In the genomic region with DNA sequence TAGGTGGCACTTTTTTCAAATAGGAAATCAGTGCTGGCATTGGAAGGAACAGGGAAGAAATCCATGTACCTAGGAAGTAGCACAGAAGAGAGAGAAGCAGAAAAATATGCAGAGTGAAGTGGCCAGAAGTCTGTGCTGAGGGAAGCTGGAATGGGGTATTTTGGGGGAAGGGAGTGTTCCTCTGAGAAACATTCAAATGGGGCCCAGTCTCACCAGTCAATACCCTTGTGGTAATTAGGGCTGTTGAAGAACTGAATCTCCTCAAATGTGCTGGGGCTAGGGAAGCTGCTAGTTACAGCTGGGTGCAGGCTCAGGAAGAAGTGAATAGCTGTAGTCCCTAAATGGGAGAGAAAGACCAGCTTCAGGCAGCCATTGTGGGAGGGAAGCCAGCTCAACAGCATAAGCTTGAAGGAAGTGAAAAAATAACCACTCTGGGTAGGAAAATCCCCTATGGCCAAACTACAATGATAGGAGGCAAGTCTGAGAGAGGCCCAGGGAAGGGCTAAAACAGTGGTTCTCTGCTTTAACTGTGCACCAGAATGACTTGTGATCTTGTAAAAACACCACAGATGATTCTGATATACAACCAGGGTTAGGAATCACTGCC, we compare ENCODE assay signal across 13 cellular contexts. TPM values are rescaled to one million over a fixed set of nuclear protein-coding genes. Genes with fewer than 3 reads are reported as not detected.
A peak's percentile ranks its signal among the peaks of the same experiment; 100 is the strongest.
DNase-seq lines count a peak whose midpoint lies in the region; ATAC-seq, FAIRE-seq and TF ChIP-seq lines count a peak whose summit lies in the region.
"Had no signal": no experiment of that assay in that cellular context is flagged by ENCODE, and none has a peak within 500 bp of the region (broad histone marks: within the 10 kb centered on the region; RNA-seq: fewer than 3 reads in every experiment).

No MANE protein-coding gene starts in this region.

- no peak overlapping the region for H3K9ac ChIP-seq in GM23248

- no peak for TF ChIP-seq POLR2A in erythroblast (IDR thresholded peaks at IDR 0.05; ENCODE audit: low read length)

- CTCF ChIA-PET in CD8-positive, alpha-beta T cell (lab: Charles Lee) = interaction anchor here (1.6 kb wide), 1 partner anchor 35 kb away, joined by 3 read pairs; no protein-coding TSS in a partner anchor

- no peaks in the 10 kb centered on the region for H3K9me2 ChIP-seq in GM23248 (ENCODE audit: insufficient read depth)

- H3F3A ChIP-seq in GM23248 (ENCODE audit: insufficient read depth) = peaks cover 20% of the 10 kb centered on the region

- TF ChIP-seq CTCF in CD8-positive, alpha-beta T cell (IDR thresholded peaks at IDR 0.05) = no peak

- no peaks in the 10 kb centered on the region for H3K9me3 Mint-ChIP-seq in CD8-positive, alpha-beta T cell
- H3K9me3 Mint-ChIP-seq in effector memory CD8-positive, alpha-beta T cell = no peaks in the 10 kb centered on the region

- no peak overlapping the region for H3K4me3 ChIP-seq in CD8-positive, alpha-beta T cell (ENCODE audit: low read depth, low read length)
- H3K4me3 ChIP-seq in H7 (ENCODE audit: insufficient read depth, low read depth, low read length) = no peak overlapping the region
- no peak overlapping the region for H3K4me3 ChIP-seq in GM23248
- H3K4me3 ChIP-seq: HAP-1 had no signal

- POLR2A ChIA-PET in CD8-positive, alpha-beta T cell (lab: Charles Lee) = interaction anchor here (0.9 kb wide), 1 partner anchor 22 kb away, joined by 3 read pairs; no protein-coding TSS in a partner anchor

- peaks cover 23% of the 10 kb centered on the region for H3K79me2 ChIP-seq in GM23248 (ENCODE audit: insufficient read depth)

- no peak for DNase-seq in CD8-positive, alpha-beta T cell
- DNase-seq in GM19239 (ENCODE audit: insufficient read length, low spot score) (no peak), H7 (no peak), GM23248 (no peak), erythroblast (lab: John Stamatoyannopoulos, UW) (no peak), NCI-H748 treated with DMSO at 0.1 percent for 48 hours (lab: John Stamatoyannopoulos, UW) (no peak)
- no peak for DNase-seq in effector memory CD8-positive, alpha-beta T cell
- DNase-seq: foreskin keratinocyte, KBM-7, mesendoderm, NCI-H526 had no signal

- no peak overlapping the region for H3K4me2 ChIP-seq in GM23248 (ENCODE audit: unreplicated experiment)

- H3K27ac ChIP-seq in CD8-positive, alpha-beta T cell (ENCODE audit: low read depth, low read length) = no peak overlapping the region
- no peak overlapping the region for H3K27ac ChIP-seq in GM23248
- H3K27ac ChIP-seq: foreskin keratinocyte had no signal

- in situ Hi-C loops in GM23248 (cut with MboI) = no loop called here

- peak overlapping the region; percentile 41 for H3K27ac Mint-ChIP-seq in CD8-positive, alpha-beta T cell
- H3K27ac Mint-ChIP-seq in effector memory CD8-positive, alpha-beta T cell = peak overlapping the region; percentile 56 to 76

- peak; percentile 83 for FAIRE-seq in GM19239 (lab: Jason Lieb, UNC)

- peaks cover 29% of the 10 kb centered on the region for H3K4me1 ChIP-seq in CD8-positive, alpha-beta T cell (ENCODE audit: insufficient read depth, low read length)
- H3K4me1 ChIP-seq in GM23248 (ENCODE audit: insufficient read depth) = no peaks in the 10 kb centered on the region
- H3K4me1 ChIP-seq: foreskin keratinocyte, HAP-1 had no signal

- peaks cover 39% of the 10 kb centered on the region for H3K4me1 Mint-ChIP-seq in CD8-positive, alpha-beta T cell (ENCODE audit: low read depth)
- H3K4me1 Mint-ChIP-seq in effector memory CD8-positive, alpha-beta T cell (ENCODE audit: low read depth in 2 of 2) = peaks cover 24 to 31% of the 10 kb centered on the region in 2 donors

- H3K4me3 Mint-ChIP-seq in CD8-positive, alpha-beta T cell = no peak overlapping the region
- H3K4me3 Mint-ChIP-seq in effector memory CD8-positive, alpha-beta T cell = no peak overlapping the region

- peaks cover 86% of the 10 kb centered on the region for H3K36me3 Mint-ChIP-seq in CD8-positive, alpha-beta T cell
- H3K36me3 Mint-ChIP-seq in effector memory CD8-positive, alpha-beta T cell (ENCODE audit: insufficient read depth) = peaks cover 87% of the 10 kb centered on the region

- H4K20me1 ChIP-seq in GM23248 (ENCODE audit: insufficient read depth) = no peaks in the 10 kb centered on the region

- no peaks in the 10 kb centered on the region for H3K27me3 ChIP-seq in CD8-positive, alpha-beta T cell (ENCODE audit: insufficient read depth, low read length)
- H3K27me3 ChIP-seq in H7 (ENCODE audit: control insufficient read depth, insufficient read depth, low read length) (no peaks in the 10 kb centered on the region), GM23248 (replicated peaks; ENCODE audit: insufficient read depth) (no peaks in the 10 kb centered on the region)
- H3K27me3 ChIP-seq: foreskin keratinocyte had no signal

- peaks cover 73% of the 10 kb centered on the region for H3K36me3 ChIP-seq in CD8-positive, alpha-beta T cell (ENCODE audit: insufficient read depth, low read length)
- H3K36me3 ChIP-seq in H7 (replicated peaks; ENCODE audit: control insufficient read depth, insufficient read depth, low read length) = peaks cover 39% of the 10 kb centered on the region
- peaks cover 51% of the 10 kb centered on the region for H3K36me3 ChIP-seq in GM23248 (ENCODE audit: low read depth)

- intact Hi-C loops in CD8-positive, alpha-beta T cell (cut with DNase I, micrococcal nuclease) = loop anchor here in 1 of 2 experiments (2.0 kb wide), 1 partner anchor 305 kb away; no protein-coding TSS in a partner anchor

- no peak overlapping the region for H2AFZ ChIP-seq in GM23248

- no peaks in the 10 kb centered on the region for H3K27me3 Mint-ChIP-seq in CD8-positive, alpha-beta T cell (ENCODE audit: low read depth)
- no peaks in the 10 kb centered on the region for H3K27me3 Mint-ChIP-seq in effector memory CD8-positive, alpha-beta T cell

- no peak for ATAC-seq in CD8-positive, alpha-beta T cell
- ATAC-seq in HG03378 (IDR thresholded peaks at IDR 0.05; ENCODE audit: unreplicated experiment) = peak; percentile 75
- no peak for ATAC-seq in effector memory CD8-positive, alpha-beta T cell (replicated peaks)
- ATAC-seq: foreskin keratinocyte had no signal

- H3K9me3 ChIP-seq in CD8-positive, alpha-beta T cell (ENCODE audit: low read length) = no peaks in the 10 kb centered on the region
- H3K9me3 ChIP-seq in GM23248 (ENCODE audit: low read depth) = no peaks in the 10 kb centered on the region
- H3K9me3 ChIP-seq: HAP-1 had no signal

RNA-seq across cellular contexts. Expression of gene NDST2, which starts 7.6 kb away (rescaled TPM):
- 100 to 1,000 TPM; 152 to 154 TPM for total RNA-seq in CD8-positive, alpha-beta T cell
- total RNA-seq in H7 (2014; rRNA removed; shearing (Covaris generic)) = 26.0 and 31.6 TPM in 2 replicates
- 26.8 and 50.0 TPM in 2 replicates for total RNA-seq in GM23248 (2014; rRNA removed; shearing (Covaris generic))
- 27.4 and 30.9 TPM in 2 replicates for polyA plus RNA-seq in GM23248 (2016; fragmentation: Nextera tagmentation; extraction: Ambion mirVana)

RNA-seq across cellular contexts. Expression of gene ZSWIM8, which starts 18.4 kb away (rescaled TPM):
- 10 to 100 TPM; 68.2 to 72.4 TPM for total RNA-seq in CD8-positive, alpha-beta T cell
- 21.8 and 59.8 TPM in 2 replicates for total RNA-seq in H7 (2014; rRNA removed; shearing (Covaris generic))
- 44.4 and 61.5 TPM in 2 replicates for total RNA-seq in GM23248 (2014; rRNA removed; shearing (Covaris generic))
- polyA plus RNA-seq in GM23248 (2016; fragmentation: Nextera tagmentation; extraction: Ambion mirVana) = 24.3 and 25.5 TPM in 2 replicates

RNA-seq across cellular contexts. Expression of gene CHCHD1, which starts 21.9 kb away (rescaled TPM):
- total RNA-seq in CD8-positive, alpha-beta T cell = 1 to 10 TPM; 7.2 to 8.1 TPM
- 82.7 and 91.4 TPM in 2 replicates for total RNA-seq in H7 (2014; rRNA removed; shearing (Covaris generic))
- 23.1 and 26.9 TPM in 2 replicates for total RNA-seq in GM23248 (2014; rRNA removed; shearing (Covaris generic))
- polyA plus RNA-seq in GM23248 (2016; fragmentation: Nextera tagmentation; extraction: Ambion mirVana) = 66.3 and 73.0 TPM in 2 replicates

RNA-seq across cellular contexts. Expression of gene SEC24C, which starts 59.6 kb away (rescaled TPM):
- 10 to 100 TPM; 76.9 to 78.6 TPM for total RNA-seq in CD8-positive, alpha-beta T cell
- total RNA-seq in H7 (2014; rRNA removed; shearing (Covaris generic)) = 76.2 and 84.2 TPM in 2 replicates
- total RNA-seq in GM23248 (2014; rRNA removed; shearing (Covaris generic)) = 75.6 and 87.1 TPM in 2 replicates
- 30.6 and 31.4 TPM in 2 replicates for polyA plus RNA-seq in GM23248 (2016; fragmentation: Nextera tagmentation; extraction: Ambion mirVana)
